14 cellular contexts compared by ENCODE assay signal in genomic region chr3:86180696-86181095, GRCh38.
DNase-seq lines count a peak whose midpoint lies in the region; ATAC-seq, FAIRE-seq and TF ChIP-seq lines count a peak whose summit lies in the region.
"Had no signal": no experiment of that assay in that cellular context is flagged by ENCODE, and none has a peak within 500 bp of the region (broad histone marks: within the 10 kb centered on the region; RNA-seq: fewer than 3 reads in every experiment).

No MANE protein-coding gene starts in this region.

- H3K4me3 ChIP-seq in WERI-Rb-1 (ENCODE audit: low read depth, low read length) (no peak overlapping the region), colonic mucosa (no peak overlapping the region)

- peak; percentile 47 for TF ChIP-seq CTCF in D721Med (IDR thresholded peaks at IDR 0.05; ENCODE audit: insufficient read depth, missing control alignments)
- TF ChIP-seq CTCF in LNCAP (IDR thresholded peaks at IDR 0.05), result peak; percentile 23; the same call in 1 of the 2 replicates
- peak; percentile 45 for TF ChIP-seq CTCF in WERI-Rb-1 (IDR thresholded peaks at IDR 0.05; ENCODE audit: low read depth, low read length)
- no peak for TF ChIP-seq CTCF in colonic mucosa (IDR thresholded peaks at IDR 0.05)

- H3K27me3 ChIP-seq in WERI-Rb-1 (ENCODE audit: insufficient read depth, low read depth, severe bottlenecking) (no peaks in the 10 kb centered on the region), colonic mucosa (no peaks in the 10 kb centered on the region)

- H3K9ac ChIP-seq in colonic mucosa (ENCODE audit: low read depth in 2 of 2, low read length in 2 of 2), result no peak overlapping the region

- intact Hi-C loops in colonic mucosa (cut with DNase I), result no loop called here

- H3K27ac ChIP-seq in WERI-Rb-1 (no peak overlapping the region), colonic mucosa (no peak overlapping the region)

- DNase-seq in D721Med (ENCODE audit: insufficient read length, low spot score) (no peak), WERI-Rb-1 (peak; percentile 25), medulla oblongata (ENCODE audit: extremely low spot score) (peak; percentile 17), NCI-H1436 treated with DMSO at 0.1 percent for 48 hours (lab: John Stamatoyannopoulos, UW) (no peak), colonic mucosa (no peak), NOMO-1 treated with dmso at 0.1 percent for 144 hours (lab: John Stamatoyannopoulos, UW; ENCODE audit: unreplicated experiment) (no peak)
- DNase-seq: activated T-cell treated with anti-CD3 and anti-CD28 coated beads, Interleukin-2, amount 50 U/mL, for 72 hours; DMS79; NCI-H2171 treated with DMSO at 0.1 percent for 48 hours had no signal

- H3K9me3 ChIP-seq in WERI-Rb-1 (ENCODE audit: severe bottlenecking) (no peaks in the 10 kb centered on the region), colonic mucosa (no peaks in the 10 kb centered on the region)

- H3K36me3 ChIP-seq in WERI-Rb-1 (no peaks in the 10 kb centered on the region), colonic mucosa (no peaks in the 10 kb centered on the region)

- no peak for FAIRE-seq in D721Med (lab: Jason Lieb, UNC)
- FAIRE-seq: colon, H54, TTC549 had no signal

- no peaks in the 10 kb centered on the region for H3K4me1 ChIP-seq in colonic mucosa

- ATAC-seq in GM19463 (IDR thresholded peaks at IDR 0.05; ENCODE audit: unreplicated experiment), result no peak
- ATAC-seq: activated T-cell treated with anti-CD3 and anti-CD28 coated beads, Interleukin-2, amount 50 U/mL, for 72 hours had no signal

Comparison
In these comparisons a context has a peak if more than half of its experiments do, and no peak if none do; other contexts are left out.
1. DNase-seq: peak in WERI-Rb-1 (single experiment) and medulla oblongata (single experiment); none in D721Med (single experiment), NCI-H1436 treated with DMSO at 0.1 percent for 48 hours (single experiment), colonic mucosa (single experiment) and NOMO-1 treated with dmso at 0.1 percent for 144 hours (single experiment).